ENCODE assay signal across 9 cellular contexts in genomic region chr2:47002480-47003381, GRCh38.
DNase-seq lines count a peak whose midpoint lies in the region; ATAC-seq, FAIRE-seq and TF ChIP-seq lines count a peak whose summit lies in the region.
"Had no signal": no experiment of that assay in that cellular context is flagged by ENCODE, and none has a peak within 500 bp of the region (broad histone marks: within the 10 kb centered on the region; RNA-seq: fewer than 3 reads in every experiment).

No MANE protein-coding gene starts in this region.

- FAIRE-seq in bronchial epithelial cell (lab: Jason Lieb, UNC): no peak
- no peak for FAIRE-seq in H54 (lab: Jason Lieb, UNC)
- FAIRE-seq: GM18507 had no signal

- ATAC-seq in memory B cell (ENCODE audit: low read depth) (no peak), HG03139 (IDR thresholded peaks at IDR 0.05; ENCODE audit: unreplicated experiment) (no peak)

- peak overlapping the region in 10 of 11 experiments; percentile 19 to 79 (median 46); a peak in 16 of 22 replicates for H3K27ac ChIP-seq in BLaER1 treated with 17β-estradiol and CSF1 and Interleukin-3, amounts not matched to agents 10 nM and 100 nM

- no peak for TF ChIP-seq POLR2A in H54 (IDR thresholded peaks at IDR 0.05; ENCODE audit: low read depth, low read length)

- no peak overlapping the region for H3K4me3 ChIP-seq in BLaER1 treated with 17β-estradiol and CSF1 and Interleukin-3, amounts not matched to agents 10 nM and 100 nM
- H3K4me3 ChIP-seq in bronchial epithelial cell (ENCODE audit: low read depth, low read length): no peak overlapping the region

- peak; percentile 6 for TF ChIP-seq CTCF in bronchial epithelial cell (IDR thresholded peaks at IDR 0.05; ENCODE audit: insufficient read depth, low read length, severe bottlenecking)

- H3K36me3 ChIP-seq in BLaER1 treated with 17β-estradiol and CSF1 and Interleukin-3, amounts not matched to agents 10 nM and 100 nM: peaks cover 57 to 100% (median 96%) of the 10 kb centered on the region in 11 experiments
- H3K36me3 ChIP-seq in bronchial epithelial cell (ENCODE audit: control insufficient read depth, insufficient read depth, low read length): peaks cover 12% of the 10 kb centered on the region

- CTCF ChIA-PET in activated CD4-positive, alpha-beta memory T cell treated with anti-CD3 and anti-CD28 coated beads, Interleukin-2, amount 10 ng/mL, durations not matched to agents 7 days and 5 days (lab: Charles Lee): no interaction called here

- peaks cover 13% of the 10 kb centered on the region for H3K4me1 Mint-ChIP-seq in memory B cell
- H3K4me1 Mint-ChIP-seq in activated CD4-positive, alpha-beta memory T cell treated with anti-CD3 and anti-CD28 coated beads, Interleukin-2, amount 10 ng/mL, durations not matched to agents 7 days and 5 days: peaks cover 20% of the 10 kb centered on the region

- DNase-seq in NCI-H1092 treated with DMSO at 0.1 percent for 48 hours (lab: John Stamatoyannopoulos, UW) (peak; percentile 36), bronchial epithelial cell (ENCODE audit: low read depth) (peak; percentile 69), memory B cell (ENCODE audit: low spot score in 2 of 2) (no peak), H54 (ENCODE audit: insufficient read length, low spot score) (no peak), NCI-H510A (lab: John Stamatoyannopoulos, UW) (no peak)
- DNase-seq in activated CD4-positive, alpha-beta memory T cell treated with anti-CD3 and anti-CD28 coated beads, Interleukin-2, amount 10 ng/mL, durations not matched to agents 7 days and 5 days: no peak

- H3K4me3 Mint-ChIP-seq in memory B cell: no peak overlapping the region
- H3K4me3 Mint-ChIP-seq in activated CD4-positive, alpha-beta memory T cell treated with anti-CD3 and anti-CD28 coated beads, Interleukin-2, amount 10 ng/mL, durations not matched to agents 7 days and 5 days: no peak overlapping the region

- no peaks in the 10 kb centered on the region for H3K9me3 Mint-ChIP-seq in memory B cell
- H3K9me3 Mint-ChIP-seq in activated CD4-positive, alpha-beta memory T cell treated with anti-CD3 and anti-CD28 coated beads, Interleukin-2, amount 10 ng/mL, durations not matched to agents 7 days and 5 days: no peaks in the 10 kb centered on the region

- no peaks in the 10 kb centered on the region for H3K27me3 Mint-ChIP-seq in memory B cell
- H3K27me3 Mint-ChIP-seq in activated CD4-positive, alpha-beta memory T cell treated with anti-CD3 and anti-CD28 coated beads, Interleukin-2, amount 10 ng/mL, durations not matched to agents 7 days and 5 days: no peaks in the 10 kb centered on the region

- peaks cover 0 to 96% (median 37%) of the 10 kb centered on the region in 11 experiments; a peak in 15 of 22 replicates for H4K20me1 ChIP-seq in BLaER1 treated with 17β-estradiol and CSF1 and Interleukin-3, amounts not matched to agents 10 nM and 100 nM

- POLR2A ChIA-PET in activated CD4-positive, alpha-beta memory T cell treated with anti-CD3 and anti-CD28 coated beads, Interleukin-2, amount 10 ng/mL, durations not matched to agents 7 days and 5 days (lab: Charles Lee): no interaction called here

- H3K9me3 ChIP-seq in BLaER1 treated with 17β-estradiol and CSF1 and Interleukin-3, amounts not matched to agents 10 nM and 100 nM (replicated peaks in 1 of 11): no peaks in the 10 kb centered on the region

- H3K27me3 ChIP-seq in BLaER1 treated with 17β-estradiol and CSF1 and Interleukin-3, amounts not matched to agents 10 nM and 100 nM: no peaks in the 10 kb centered on the region
- no peaks in the 10 kb centered on the region for H3K27me3 ChIP-seq in bronchial epithelial cell (ENCODE audit: control insufficient read depth, insufficient read depth, low read length)

- peaks cover 26% of the 10 kb centered on the region for H3K36me3 Mint-ChIP-seq in memory B cell
- peaks cover 32% of the 10 kb centered on the region for H3K36me3 Mint-ChIP-seq in activated CD4-positive, alpha-beta memory T cell treated with anti-CD3 and anti-CD28 coated beads, Interleukin-2, amount 10 ng/mL, durations not matched to agents 7 days and 5 days (ENCODE audit: low read depth)

- peak overlapping the region in 9 of 11 experiments; percentile 4 to 62 (median 28); a peak in 13 of 22 replicates for H3K9ac ChIP-seq in BLaER1 treated with 17β-estradiol and CSF1 and Interleukin-3, amounts not matched to agents 10 nM and 100 nM

- H3K4me1 ChIP-seq in BLaER1 treated with 17β-estradiol and CSF1 and Interleukin-3, amounts not matched to agents 10 nM and 100 nM: peaks cover 7 to 50% (median 32%) of the 10 kb centered on the region in 10 experiments; a peak in 17 of 20 replicates

- H3K4me2 ChIP-seq in BLaER1 treated with 17β-estradiol and CSF1 and Interleukin-3, amounts not matched to agents 10 nM and 100 nM: peak overlapping the region in 8 of 11 experiments; percentile 38 to 83 (median 68); a peak in 17 of 22 replicates

- H3K27ac Mint-ChIP-seq in memory B cell: peak overlapping the region; percentile 28
- no peak overlapping the region for H3K27ac Mint-ChIP-seq in activated CD4-positive, alpha-beta memory T cell treated with anti-CD3 and anti-CD28 coated beads, Interleukin-2, amount 10 ng/mL, durations not matched to agents 7 days and 5 days

Comparison
In these comparisons a context has a peak if more than half of its experiments do, and no peak if none do; other contexts are left out.
1. DNase-seq: peak in NCI-H1092 treated with DMSO at 0.1 percent for 48 hours (single experiment) and bronchial epithelial cell (single experiment); none in memory B cell (0 of 2), H54 (single experiment), NCI-H510A (single experiment) and activated CD4-positive, alpha-beta memory T cell treated with anti-CD3 and anti-CD28 coated beads, Interleukin-2, amount 10 ng/mL, durations not matched to agents 7 days and 5 days (single experiment).